In genomic region chr1:205283270-205284147, GRCh38 we compare ENCODE assay signal across 10 cellular contexts. TPM values are rescaled to one million over a fixed set of nuclear protein-coding genes. Genes with fewer than 3 reads are reported as not detected.
DNase-seq lines count a peak whose midpoint lies in the region; ATAC-seq lines count a peak whose summit lies in the region.
"Had no signal": no experiment of that assay in that cellular context is flagged by ENCODE, and none has a peak within 500 bp of the region (broad histone marks: within the 10 kb centered on the region; RNA-seq: fewer than 3 reads in every experiment).

No MANE protein-coding gene starts in this region.

- peaks cover 89% of the 10 kb centered on the region for H3K4me1 Mint-ChIP-seq in stimulated activated memory B cell treated with anti-CD40 and anti-IgM and Interleukin-4, amounts not matched to agents 10 μg/mL and 1 μg/mL and 100 μg/mL, for 72 hours

- H3K27me3 Mint-ChIP-seq in stimulated activated memory B cell treated with anti-CD40 and anti-IgM and Interleukin-4, amounts not matched to agents 10 μg/mL and 1 μg/mL and 100 μg/mL, for 72 hours, result no peaks in the 10 kb centered on the region

- H3K4me3 ChIP-seq in HUES6 (ENCODE audit: low read depth, low read length) (no peak overlapping the region), esophagus (ENCODE audit: low read depth in 1 of 2, low read length in 2 of 2) (no peak overlapping the region)

- DNase-seq in RPMI8226 (peak; percentile 62), anterior cingulate cortex (lab: John Stamatoyannopoulos, UW) (no peak)
- DNase-seq: cortex of kidney, occipital lobe had no signal

- H3K4me1 ChIP-seq in HUES6 (ENCODE audit: control insufficient read depth, insufficient read depth, low read length), result peaks cover 57% of the 10 kb centered on the region
- H3K4me1 ChIP-seq in esophagus (ENCODE audit: control insufficient read depth in 2 of 2, insufficient read depth in 2 of 2, low read length in 1 of 2), result peaks cover 2 to 25% of the 10 kb centered on the region in 2 donors

- peak overlapping the region; percentile 56 for H3K9ac ChIP-seq in HUES6 (ENCODE audit: low read length)

- H3K27ac ChIP-seq in HUES6 (ENCODE audit: low read depth, low read length) (peak overlapping the region; percentile 74; the same call in 1 of the 2 replicates), esophagus (ENCODE audit: low read depth in 2 of 2, low read length in 1 of 2) (peak overlapping the region; percentile 90 to 98)

- peak overlapping the region; percentile 46 for H3K4me3 Mint-ChIP-seq in stimulated activated memory B cell treated with anti-CD40 and anti-IgM and Interleukin-4, amounts not matched to agents 10 μg/mL and 1 μg/mL and 100 μg/mL, for 72 hours

- H3K36me3 Mint-ChIP-seq in stimulated activated memory B cell treated with anti-CD40 and anti-IgM and Interleukin-4, amounts not matched to agents 10 μg/mL and 1 μg/mL and 100 μg/mL, for 72 hours, result no peaks in the 10 kb centered on the region

- H3K36me3 ChIP-seq in HUES6 (ENCODE audit: control insufficient read depth, insufficient read depth, low read length) (no peaks in the 10 kb centered on the region), esophagus (ENCODE audit: control insufficient read depth in 2 of 2, insufficient read depth in 2 of 2, low read length in 1 of 2) (no peaks in the 10 kb centered on the region)

- no peaks in the 10 kb centered on the region for H3K27me3 ChIP-seq in HUES6 (ENCODE audit: control insufficient read depth, insufficient read depth, low read length)
- no peaks in the 10 kb centered on the region for H3K27me3 ChIP-seq in esophagus (ENCODE audit: control insufficient read depth in 1 of 2, insufficient read depth in 2 of 2, low read length in 2 of 2)

- H3K27ac Mint-ChIP-seq in stimulated activated memory B cell treated with anti-CD40 and anti-IgM and Interleukin-4, amounts not matched to agents 10 μg/mL and 1 μg/mL and 100 μg/mL, for 72 hours, result peak overlapping the region; percentile 94
- H3K27ac Mint-ChIP-seq: activated T-helper 2 cell treated with anti-CD3 and anti-CD28 coated beads, Interferon-gamma antibody, Interleukin-2, Interleukin-4, amounts not matched to agents 10 μg/mL and 5 μg/mL and 100 μg/mL, durations not matched to agents 14 hours and 24 hours and 36 hours had no signal

- H3K9me3 ChIP-seq in HUES6 (ENCODE audit: control insufficient read depth, insufficient read depth, low read depth, low read length) (no peaks in the 10 kb centered on the region), esophagus (ENCODE audit: control insufficient read depth in 2 of 2, insufficient read depth in 1 of 2, low read depth in 1 of 2, low read length in 1 of 2) (no peaks in the 10 kb centered on the region)

- WGBS in esophagus, 2 donors, result 72 to 75% methylated on average over 15 of the region's 15 CpGs

- ATAC-seq in stimulated activated memory B cell treated with anti-CD40 and anti-IgM and Interleukin-4, amounts not matched to agents 10 μg/mL and 1 μg/mL and 100 μg/mL, for 72 hours, result no peak
- ATAC-seq in HG03039 (IDR thresholded peaks at IDR 0.05; ENCODE audit: unreplicated experiment), result no peak
- no peak for ATAC-seq in HG02870 (IDR thresholded peaks at IDR 0.05; ENCODE audit: unreplicated experiment)

- H3K9me3 Mint-ChIP-seq in stimulated activated memory B cell treated with anti-CD40 and anti-IgM and Interleukin-4, amounts not matched to agents 10 μg/mL and 1 μg/mL and 100 μg/mL, for 72 hours, result no peaks in the 10 kb centered on the region
- H3K9me3 Mint-ChIP-seq: activated T-helper 2 cell treated with anti-CD3 and anti-CD28 coated beads, Interferon-gamma antibody, Interleukin-2, Interleukin-4, amounts not matched to agents 10 μg/mL and 5 μg/mL and 100 μg/mL, durations not matched to agents 14 hours and 24 hours and 36 hours had no signal

RNA-seq across cellular contexts. Expression of gene NUAK2, which starts 38.0 kb away (rescaled TPM):
- polyA plus RNA-seq in esophagus, result 10 to 100 TPM; 14.7 to 28.3 TPM

RNA-seq across cellular contexts. Expression of gene TMCC2, which starts 55.8 kb away (rescaled TPM):
- polyA plus RNA-seq in esophagus, result under 1 TPM; 0.58 to 0.59 TPM
